In the genomic region with DNA sequence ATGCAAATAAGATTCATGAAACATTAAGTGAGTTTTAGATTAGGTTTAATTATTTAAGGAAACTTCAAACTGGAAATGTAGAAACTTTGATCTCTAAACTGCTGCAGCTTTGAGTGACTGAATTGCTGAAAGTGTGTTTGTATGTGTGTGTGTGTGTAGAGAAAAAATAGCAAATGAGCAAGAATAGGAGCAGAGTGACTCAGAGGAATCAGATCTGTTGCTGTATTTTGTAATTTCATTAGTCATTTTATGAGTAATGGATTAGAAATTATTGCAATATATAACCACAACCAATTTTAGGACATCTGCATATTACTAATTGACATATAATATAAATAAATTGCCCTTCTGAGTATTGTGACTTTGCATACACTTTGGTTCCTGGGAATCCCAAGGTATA, we compare ENCODE assay signal across 23 cellular contexts. TPM values are rescaled to one million over a fixed set of nuclear protein-coding genes. Genes with fewer than 3 reads are reported as not detected.
DNase-seq lines count a peak whose midpoint lies in the region; ATAC-seq, FAIRE-seq and TF ChIP-seq lines count a peak whose summit lies in the region.
"Had no signal": no experiment of that assay in that cellular context is flagged by ENCODE, and none has a peak within 500 bp of the region (broad histone marks: within the 10 kb centered on the region; RNA-seq: fewer than 3 reads in every experiment).

No MANE protein-coding gene starts in this region.

- TF ChIP-seq POLR2A in endothelial cell of umbilical vein (IDR thresholded peaks at IDR 0.05; ENCODE audit: low read depth, low read length): no peak

- FAIRE-seq in endothelial cell of umbilical vein (lab: Jason Lieb, UNC): peak; percentile 59
- FAIRE-seq: G401.6, RCC 7860 had no signal

- H3K27ac Mint-ChIP-seq in glutamatergic neuron (ENCODE audit: unreplicated experiment): no peak overlapping the region
- H3K27ac Mint-ChIP-seq in stimulated activated naive B cell treated with anti-CD40 and anti-IgM and Interleukin-4, amounts not matched to agents 10 μg/mL and 1 μg/mL and 100 μg/mL, for 72 hours: no peak overlapping the region
- H3K27ac Mint-ChIP-seq: CD4-positive, alpha-beta memory T cell; natural killer cell; stimulated activated naive CD8-positive, alpha-beta T cell treated with anti-CD3 and anti-CD28 coated beads, Interleukin-15, Interleukin-2, amounts not matched to agents 100 ng/mL and 50 ng/mL, for 24 hours; T-helper 1 cell treated with Interleukin-12 subunit alpha and Interleukin-12 subunit beta and Interleukin-4 antibody, amounts not matched to agents 30 μg/mL and 1 μg/mL, for 36 hours had no signal

- H3K4me3 Mint-ChIP-seq in glutamatergic neuron (ENCODE audit: unreplicated experiment): no peak overlapping the region
- no peak overlapping the region for H3K4me3 Mint-ChIP-seq in stimulated activated naive B cell treated with anti-CD40 and anti-IgM and Interleukin-4, amounts not matched to agents 10 μg/mL and 1 μg/mL and 100 μg/mL, for 72 hours
- H3K4me3 Mint-ChIP-seq: CD4-positive, alpha-beta memory T cell; natural killer cell; stimulated activated naive CD8-positive, alpha-beta T cell treated with anti-CD3 and anti-CD28 coated beads, Interleukin-15, Interleukin-2, amounts not matched to agents 100 ng/mL and 50 ng/mL, for 24 hours; T-helper 1 cell treated with Interleukin-12 subunit alpha and Interleukin-12 subunit beta and Interleukin-4 antibody, amounts not matched to agents 30 μg/mL and 1 μg/mL, for 36 hours had no signal

- H3K27me3 ChIP-seq in endothelial cell of umbilical vein (ENCODE audit: control insufficient read depth in 2 of 2, insufficient read depth in 2 of 2, low read length in 2 of 2) (no peaks in the 10 kb centered on the region), osteoblast (ENCODE audit: insufficient read depth, low read length) (no peaks in the 10 kb centered on the region)
- H3K27me3 ChIP-seq: heart left ventricle had no signal

- CTCF ChIA-PET in endothelial cell of umbilical vein (lab: Charles Lee): interaction anchor here (0.7 to 1.6 kb wide), 2 partner anchors 16 to 1867 kb away, joined by 3 read pairs; no protein-coding TSS in a partner anchor

- H3K4me2 ChIP-seq in endothelial cell of umbilical vein (ENCODE audit: insufficient read depth, low read length) (no peak overlapping the region), osteoblast (ENCODE audit: insufficient read depth, low read length) (peak overlapping the region; percentile 29)

- no peaks in the 10 kb centered on the region for H3K9me1 ChIP-seq in endothelial cell of umbilical vein (replicated peaks; ENCODE audit: control insufficient read depth, extremely low read depth, insufficient read depth, low read length)

- H3K79me2 ChIP-seq in endothelial cell of umbilical vein (ENCODE audit: control insufficient read depth, insufficient read depth, low read length): no peaks in the 10 kb centered on the region
- H3K79me2 ChIP-seq in osteoblast (ENCODE audit: insufficient read depth, low read length): no peaks in the 10 kb centered on the region

- H3K27me3 Mint-ChIP-seq in glutamatergic neuron (ENCODE audit: unreplicated experiment): no peaks in the 10 kb centered on the region
- H3K27me3 Mint-ChIP-seq in stimulated activated naive B cell treated with anti-CD40 and anti-IgM and Interleukin-4, amounts not matched to agents 10 μg/mL and 1 μg/mL and 100 μg/mL, for 72 hours: no peaks in the 10 kb centered on the region
- H3K27me3 Mint-ChIP-seq: stimulated activated naive CD8-positive, alpha-beta T cell treated with anti-CD3 and anti-CD28 coated beads, Interleukin-15, Interleukin-2, amounts not matched to agents 100 ng/mL and 50 ng/mL, for 24 hours had no signal

- no peaks in the 10 kb centered on the region for H3K36me3 Mint-ChIP-seq in glutamatergic neuron (ENCODE audit: unreplicated experiment)
- H3K36me3 Mint-ChIP-seq in stimulated activated naive B cell treated with anti-CD40 and anti-IgM and Interleukin-4, amounts not matched to agents 10 μg/mL and 1 μg/mL and 100 μg/mL, for 72 hours: no peaks in the 10 kb centered on the region
- H3K36me3 Mint-ChIP-seq: CD4-positive, alpha-beta memory T cell; natural killer cell had no signal

- no TSS peak for BruUV-seq in endothelial cell of umbilical vein (replicated peaks; lab: Mats Ljungman, UMichigan)

- DNase-seq in ELR (ENCODE audit: low read depth): peak; percentile 77
- DNase-seq in HT1080 (ENCODE audit: low read depth): peak; percentile 74
- DNase-seq in endothelial cell of umbilical vein (ENCODE audit: low read depth, low spot score): peak; percentile 43
- DNase-seq in osteoblast (ENCODE audit: insufficient read length, low spot score, missing footprints): peak; percentile 57
- no peak for DNase-seq in glutamatergic neuron
- DNase-seq in stimulated activated naive B cell treated with anti-CD40 and anti-IgM and Interleukin-4, amounts not matched to agents 10 μg/mL and 1 μg/mL and 100 μg/mL, for 72 hours: no peak
- no peak for DNase-seq in NCI-H2029 (lab: John Stamatoyannopoulos, UW)
- DNase-seq: activated CD4-positive, alpha-beta T cell treated with anti-CD3 and anti-CD28 coated beads for 4 hours; activated T-cell treated with anti-CD3 and anti-CD28 coated beads, Interleukin-2, amount 50 U/mL, for 1 hour; amygdala; CD4-positive, alpha-beta memory T cell; heart left ventricle; KBM-7; natural killer cell; NCI-H1694 treated with DMSO at 0.1 percent for 48 hours; NCI-H526 treated with DMSO at 0.1 percent for 48 hours had no signal

- H3K4me1 ChIP-seq in endothelial cell of umbilical vein (ENCODE audit: control insufficient read depth, extremely low read depth, insufficient read depth, low read length): peaks cover 7% of the 10 kb centered on the region
- peaks cover 25% of the 10 kb centered on the region for H3K4me1 ChIP-seq in osteoblast (ENCODE audit: insufficient read depth, low read length)
- H3K4me1 ChIP-seq: heart left ventricle had no signal

- H3K27ac ChIP-seq in endothelial cell of umbilical vein (ENCODE audit: insufficient read depth, low read depth, low read length) (no peak overlapping the region), osteoblast (ENCODE audit: low read depth, low read length) (no peak overlapping the region)
- H3K27ac ChIP-seq: heart left ventricle had no signal

- H3K9ac ChIP-seq in endothelial cell of umbilical vein (replicated peaks; ENCODE audit: extremely low read depth, insufficient read depth, low read length): no peak overlapping the region

- no peak for ATAC-seq in GM18519 (IDR thresholded peaks at IDR 0.05; ENCODE audit: low FRiP score, unreplicated experiment)
- ATAC-seq in stimulated activated naive B cell treated with anti-CD40 and anti-IgM and Interleukin-4, amounts not matched to agents 10 μg/mL and 1 μg/mL and 100 μg/mL, for 72 hours (replicated peaks): no peak
- ATAC-seq: heart left ventricle, left lobe of liver, natural killer cell, sciatic nerve had no signal

- no peaks in the 10 kb centered on the region for H3K4me1 Mint-ChIP-seq in glutamatergic neuron (ENCODE audit: low read depth, unreplicated experiment)
- H3K4me1 Mint-ChIP-seq in stimulated activated naive B cell treated with anti-CD40 and anti-IgM and Interleukin-4, amounts not matched to agents 10 μg/mL and 1 μg/mL and 100 μg/mL, for 72 hours: peaks cover 4 to 17% of the 10 kb centered on the region in 2 donors
- H3K4me1 Mint-ChIP-seq: CD4-positive, alpha-beta memory T cell; natural killer cell had no signal

- intact Hi-C loops in endothelial cell of umbilical vein (cut with micrococcal nuclease): no loop called here

- POLR2A ChIA-PET in endothelial cell of umbilical vein (lab: Charles Lee): no interaction called here

- H4K20me1 ChIP-seq in endothelial cell of umbilical vein (replicated peaks; ENCODE audit: control insufficient read depth, extremely low read depth, insufficient read depth, low read length) (no peaks in the 10 kb centered on the region), osteoblast (ENCODE audit: insufficient read depth, low read length) (no peaks in the 10 kb centered on the region)

- no peaks in the 10 kb centered on the region for H3K9me3 ChIP-seq in endothelial cell of umbilical vein (replicated peaks; ENCODE audit: control insufficient read depth, insufficient read depth, low read length)
- H3K9me3 ChIP-seq in osteoblast (ENCODE audit: low read depth, low read length): no peaks in the 10 kb centered on the region

- dilution Hi-C loops in endothelial cell of umbilical vein (cut with MboI; ENCODE audit: extremely low pct_ligation_motif_present, low sequenced_read_pairs): no loop called here

- TF ChIP-seq CTCF in endothelial cell of umbilical vein (IDR thresholded peaks at IDR 0.05; ENCODE audit: extremely low read depth in 1 of 2, insufficient read depth in 1 of 2, low read depth in 1 of 2, low read length in 2 of 2) (no peak), osteoblast (IDR thresholded peaks at IDR 0.05; ENCODE audit: extremely low read depth, low read depth, low read length) (no peak), glutamatergic neuron (IDR thresholded peaks at IDR 0.05; ENCODE audit: partially characterized antibody, unreplicated experiment) (no peak)

- H2AFZ ChIP-seq in endothelial cell of umbilical vein (ENCODE audit: low read depth, low read length) (no peak overlapping the region), osteoblast (ENCODE audit: low read length) (no peak overlapping the region)

- H3K36me3 ChIP-seq in endothelial cell of umbilical vein (ENCODE audit: control insufficient read depth in 2 of 2, extremely low read depth in 1 of 2, insufficient read depth in 2 of 2, low read length in 2 of 2): no peaks in the 10 kb centered on the region
- H3K36me3 ChIP-seq in osteoblast (ENCODE audit: insufficient read depth, low read length): no peaks in the 10 kb centered on the region
- H3K36me3 ChIP-seq: heart left ventricle had no signal

- H3K4me3 ChIP-seq in endothelial cell of umbilical vein (replicated peaks in 1 of 3; ENCODE audit: insufficient read depth in 1 of 3, low read depth in 1 of 3, low read length in 3 of 3): no peak overlapping the region
- no peak overlapping the region for H3K4me3 ChIP-seq in osteoblast (ENCODE audit: insufficient read depth, low read length)
- H3K4me3 ChIP-seq: heart left ventricle had no signal

- H3K9me3 Mint-ChIP-seq in glutamatergic neuron (ENCODE audit: unreplicated experiment): no peaks in the 10 kb centered on the region
- H3K9me3 Mint-ChIP-seq in stimulated activated naive B cell treated with anti-CD40 and anti-IgM and Interleukin-4, amounts not matched to agents 10 μg/mL and 1 μg/mL and 100 μg/mL, for 72 hours: no peaks in the 10 kb centered on the region
- H3K9me3 Mint-ChIP-seq: CD4-positive, alpha-beta memory T cell; natural killer cell; stimulated activated naive CD8-positive, alpha-beta T cell treated with anti-CD3 and anti-CD28 coated beads, Interleukin-15, Interleukin-2, amounts not matched to agents 100 ng/mL and 50 ng/mL, for 24 hours; T-helper 1 cell treated with Interleukin-12 subunit alpha and Interleukin-12 subunit beta and Interleukin-4 antibody, amounts not matched to agents 30 μg/mL and 1 μg/mL, for 36 hours had no signal

RNA-seq across cellular contexts. Expression of gene SLC9A9, which starts 52.8 kb away (rescaled TPM):
- 1.5 and 2.8 TPM in 2 replicates for total RNA-seq in HT1080 (2014; rRNA removed; shearing (Covaris generic))
- polyA plus RNA-seq in HT1080 (2015; cell fraction: cytosol; rRNA removed): 1.8 and 1.9 TPM in 2 replicates
- polyA plus RNA-seq in HT1080 (2015; cell fraction: nucleus; rRNA removed): 1.7 and 3.0 TPM in 2 replicates
- 1.3 and 1.5 TPM in 2 replicates for total RNA-seq in endothelial cell of umbilical vein
- 1.8 TPM in 2 replicates for polyA plus RNA-seq in endothelial cell of umbilical vein
- 1.2 and 1.5 TPM in 2 replicates for polyA plus RNA-seq in endothelial cell of umbilical vein (2011; cell fraction: cytosol; rRNA removed)
- 2.1 and 2.3 TPM in 2 replicates for polyA plus RNA-seq in endothelial cell of umbilical vein (2011; cell fraction: nucleus; rRNA removed)
- 0.16 and 0.59 TPM in 2 replicates for polyA plus RNA-seq in endothelial cell of umbilical vein (2012)
- polyA minus RNA-seq in endothelial cell of umbilical vein: 5.3 and 15.1 TPM in 2 replicates
- not detected for polyA minus RNA-seq in endothelial cell of umbilical vein (2011; cell fraction: cytosol; rRNA and poly(A)+ RNA removed)
- polyA minus RNA-seq in endothelial cell of umbilical vein (2011; cell fraction: nucleus; rRNA and poly(A)+ RNA removed): 13.7 and 19.2 TPM in 2 replicates
- total RNA-seq in osteoblast: 6.5 and 8.3 TPM in 2 replicates
- total RNA-seq in glutamatergic neuron (ENCODE audit: unreplicated experiment): 11.4 TPM

Comparison
In these comparisons a context has a peak if more than half of its experiments do, and no peak if none do; other contexts are left out.
1. DNase-seq: peak in ELR (single experiment), HT1080 (single experiment), endothelial cell of umbilical vein (single experiment) and osteoblast (single experiment); none in glutamatergic neuron (single experiment), stimulated activated naive B cell treated with anti-CD40 and anti-IgM and Interleukin-4, amounts not matched to agents 10 μg/mL and 1 μg/mL and 100 μg/mL, for 72 hours (single experiment) and NCI-H2029 (single experiment).